Comparison of ENCODE assay signal across 20 cellular contexts in the genomic region with DNA sequence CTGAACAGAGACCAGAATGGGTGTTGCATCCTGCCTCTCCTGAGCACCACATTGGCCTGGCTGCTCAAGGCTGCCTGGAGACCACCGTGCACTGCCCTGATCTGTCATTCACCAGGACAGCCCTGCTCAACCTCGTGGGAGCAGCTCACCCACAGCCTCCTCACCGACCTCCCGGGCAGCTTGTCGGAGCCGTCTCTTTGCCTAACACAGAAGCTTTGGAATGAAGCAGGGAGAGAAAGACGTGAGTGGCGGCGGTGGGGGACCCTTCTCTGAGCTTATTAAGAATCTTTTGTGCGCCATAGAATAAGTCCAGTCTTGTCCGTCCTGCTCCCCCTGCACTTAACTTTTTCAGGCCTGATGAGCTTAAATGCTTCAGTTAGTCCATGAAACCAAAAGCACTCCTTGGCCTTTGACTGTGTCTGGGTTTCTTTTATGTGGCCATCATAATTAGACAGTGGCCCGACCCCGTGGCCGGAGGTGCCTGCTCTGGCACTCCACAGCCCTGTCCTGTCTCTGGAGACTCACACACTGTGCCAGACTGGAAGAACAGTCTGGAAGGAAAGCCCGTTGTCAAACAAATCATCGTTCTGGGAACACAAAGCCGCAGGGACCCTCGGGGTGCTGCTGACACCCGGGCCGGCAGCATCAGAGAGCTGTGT.
DNase-seq lines count a peak whose midpoint lies in the region; ATAC-seq and TF ChIP-seq lines count a peak whose summit lies in the region.
"Had no signal": no experiment of that assay in that cellular context is flagged by ENCODE, and none has a peak within 500 bp of the region (broad histone marks: within the 10 kb centered on the region; RNA-seq: fewer than 3 reads in every experiment).

No MANE protein-coding gene starts in this region.

- no peak for TF ChIP-seq EP300 in esophagus muscularis mucosa (IDR thresholded peaks at IDR 0.05)
- no peak for TF ChIP-seq EP300 in transverse colon (IDR thresholded peaks at IDR 0.05; ENCODE audit: low read depth)

- peak overlapping the region in 5 of 8 donors; percentile 32 to 76 (median 56) for H3K4me3 Mint-ChIP-seq in naive B cell
- H3K4me3 Mint-ChIP-seq: activated naive CD8-positive, alpha-beta T cell treated with anti-CD3 and anti-CD28 coated beads, Interleukin-2, amount 10 ng/mL, durations not matched to agents 7 days and 5 days had no signal

- WGBS in esophagus muscularis mucosa = 75% methylated on average over 18 of the region's 20 CpGs
- WGBS in transverse colon (ENCODE audit: low coverage in 1 of 2), 2 donors = 70% methylated on average over 17 of the region's 20 CpGs; no CpG with 5 or more reads in 1 of the 2 donors

- no peak for TF ChIP-seq CTCF in RWPE1 (conservative IDR thresholded peaks at IDR 0.05; ENCODE audit: low read depth)
- no peak for TF ChIP-seq CTCF in esophagus muscularis mucosa (IDR thresholded peaks at IDR 0.05)
- TF ChIP-seq CTCF in transverse colon (IDR thresholded peaks at IDR 0.05) = no peak

- peak overlapping the region; percentile 75; the same call in 1 of the 2 replicates for H3K27ac ChIP-seq in RWPE1
- peak overlapping the region; percentile 62 to 64 (median 64) for H3K27ac ChIP-seq in esophagus muscularis mucosa (replicated peaks in 1 of 4)
- peak overlapping the region; percentile 24 to 52 (median 51) for H3K27ac ChIP-seq in transverse colon
- H3K27ac ChIP-seq: right lobe of liver, tibial nerve had no signal

- no peak for TF ChIP-seq POLR2A in esophagus muscularis mucosa (IDR thresholded peaks at IDR 0.05; ENCODE audit: low read depth)
- no peak for TF ChIP-seq POLR2A in transverse colon (IDR thresholded peaks at IDR 0.05)

- H3K4me1 Mint-ChIP-seq in naive B cell = peaks cover 4 to 11% (median 4%) of the 10 kb centered on the region in 3 donors

- no peak for ATAC-seq in naive B cell (ENCODE audit: low read depth in 2 of 2)
- ATAC-seq: Panc1 had no signal

- peak overlapping the region in 1 of 6 donors; percentile 54 for H3K27ac Mint-ChIP-seq in naive B cell
- H3K27ac Mint-ChIP-seq: activated naive CD8-positive, alpha-beta T cell treated with anti-CD3 and anti-CD28 coated beads, Interleukin-2, amount 10 ng/mL, durations not matched to agents 7 days and 5 days had no signal

- CTCF ChIA-PET in RWPE1 (lab: Yijun Ruan, JAX) = no interaction called here

- in situ Hi-C loops in transverse colon (cut with MboI; ENCODE audit: low pct_ligation_motif_present in 1 of 4, low pct_unique_long_range_greater_than_20kb in 1 of 4, low sequenced_read_pairs in 3 of 4) = no loop called here

- H3K4me3 ChIP-seq in esophagus muscularis mucosa (peak overlapping the region in 1 of 4 donors; percentile 17), transverse colon (no peak overlapping the region)
- H3K4me3 ChIP-seq: ovary, right lobe of liver, tibial nerve had no signal

- DNase-seq in RWPE1 (ENCODE audit: low spot score) (no peak), esophagus muscularis mucosa (ENCODE audit: extremely low spot score) (no peak), naive B cell (no peak), transverse colon (no peak), DMS79 (lab: John Stamatoyannopoulos, UW) (no peak), NCI-H2227 treated with DMSO at 0.1 percent for 48 hours (lab: John Stamatoyannopoulos, UW) (no peak)
- no peak for DNase-seq in activated CD4-positive, CD25-positive, alpha-beta regulatory T cell (lab: John Stamatoyannopoulos, UW)
- DNase-seq: activated CD4-positive, alpha-beta T cell treated with anti-CD3 and anti-CD28 coated beads for 1 hour; activated naive CD8-positive, alpha-beta T cell treated with anti-CD3 and anti-CD28 coated beads, Interleukin-2, amount 10 ng/mL, durations not matched to agents 7 days and 5 days; C1 segment of cervical spinal cord; cortex of kidney; GDM1; midbrain; NCI-H1694; NCI-H345; stimulated activated naive CD4-positive, alpha-beta T cell treated with Interleukin-2 at 50 U/mL for 16 hours had no signal

- no peaks in the 10 kb centered on the region for H3K36me3 Mint-ChIP-seq in naive B cell
- H3K36me3 Mint-ChIP-seq: activated naive CD8-positive, alpha-beta T cell treated with anti-CD3 and anti-CD28 coated beads, Interleukin-2, amount 10 ng/mL, durations not matched to agents 7 days and 5 days had no signal

- peaks cover 0 to 43% (median 8%) of the 10 kb centered on the region in 3 donors for H3K27me3 Mint-ChIP-seq in naive B cell

- H3K9me3 ChIP-seq in esophagus muscularis mucosa (no peaks in the 10 kb centered on the region), transverse colon (no peaks in the 10 kb centered on the region)
- H3K9me3 ChIP-seq: ovary, right lobe of liver, tibial nerve had no signal

- H3K9me3 Mint-ChIP-seq in naive B cell = no peaks in the 10 kb centered on the region
- H3K9me3 Mint-ChIP-seq: activated naive CD8-positive, alpha-beta T cell treated with anti-CD3 and anti-CD28 coated beads, Interleukin-2, amount 10 ng/mL, durations not matched to agents 7 days and 5 days had no signal

- intact Hi-C loops in esophagus muscularis mucosa (cut with DNase I) = loop anchor here (5.0 to 10.0 kb wide), 3 partner anchors 107 to 182 kb away; no protein-coding TSS in a partner anchor
- intact Hi-C loops in transverse colon (cut with DNase I; ENCODE audit: low total_unique reads) = loop anchor here (10.0 kb wide), 1 partner anchor 170 kb away; no protein-coding TSS in a partner anchor

- H3K4me1 ChIP-seq in esophagus muscularis mucosa (peaks cover 8 to 51% (median 35%) of the 10 kb centered on the region in 4 donors), transverse colon (peaks cover 3 to 24% (median 15%) of the 10 kb centered on the region in 4 donors)

- POLR2A ChIA-PET in RWPE1 (lab: Yijun Ruan, JAX; ENCODE audit: low non-redundant PET) = no interaction called here

- H3K36me3 ChIP-seq in esophagus muscularis mucosa = no peaks in the 10 kb centered on the region
- H3K36me3 ChIP-seq in transverse colon = no peaks in the 10 kb centered on the region
- H3K36me3 ChIP-seq: ovary, right lobe of liver, tibial nerve had no signal

- no peaks in the 10 kb centered on the region for H3K27me3 ChIP-seq in esophagus muscularis mucosa
- H3K27me3 ChIP-seq in transverse colon = no peaks in the 10 kb centered on the region
- H3K27me3 ChIP-seq: ovary, right lobe of liver, tibial nerve had no signal
